In the genomic region with DNA sequence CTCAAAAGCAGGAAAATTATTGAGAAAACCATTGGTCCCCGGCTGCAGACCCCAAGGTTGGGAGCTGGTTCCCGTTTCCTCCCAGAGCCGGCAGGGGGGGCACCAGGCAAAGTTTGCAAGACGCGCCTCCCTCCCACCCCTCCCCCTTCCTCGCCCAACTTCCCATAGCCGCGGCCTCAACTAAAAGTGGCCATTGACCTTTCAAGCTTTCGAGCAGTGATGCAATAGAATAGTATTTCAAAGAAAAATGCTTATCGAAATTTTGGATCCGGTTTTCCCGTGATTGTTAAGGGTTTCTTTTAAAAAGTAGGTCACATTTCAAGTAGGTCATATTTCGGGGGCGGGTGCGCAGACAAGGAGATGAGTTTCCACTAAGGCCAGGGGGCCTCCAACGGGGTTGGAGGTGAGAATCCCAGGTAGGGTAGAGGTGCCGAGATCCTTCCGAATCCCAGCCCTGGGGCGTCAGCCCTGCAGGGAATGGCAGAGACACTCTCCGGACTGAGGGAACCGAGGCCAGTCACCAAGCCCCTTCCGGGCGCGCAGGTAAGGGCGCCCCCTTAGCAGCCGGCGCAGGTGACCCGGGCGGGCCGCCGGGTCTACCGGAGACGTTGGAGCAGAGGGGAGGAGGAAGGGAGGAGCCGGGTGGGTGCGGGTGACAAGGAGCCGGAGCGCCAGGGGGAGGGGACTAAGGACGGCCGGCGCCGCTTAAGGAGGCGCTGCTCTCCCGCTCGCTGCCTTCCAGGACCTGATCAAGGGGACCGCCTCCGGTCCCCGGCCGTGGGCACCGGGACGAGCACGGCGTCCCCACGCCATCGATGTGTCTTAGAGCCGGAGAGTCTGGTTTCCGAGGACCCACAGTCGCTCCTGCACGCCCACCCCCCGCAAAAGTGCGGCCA, we compare ENCODE assay signal across 8 cellular contexts. TPM values are rescaled to one million over a fixed set of nuclear protein-coding genes. Genes with fewer than 3 reads are reported as not detected.
A peak's percentile ranks its signal among the peaks of the same experiment; 100 is the strongest.
DNase-seq lines count a peak whose midpoint lies in the region; ATAC-seq, FAIRE-seq and TF ChIP-seq lines count a peak whose summit lies in the region.

No MANE protein-coding gene starts in this region.

- H3K36me3 ChIP-seq in GM23338 (ENCODE audit: insufficient read depth): peaks cover 6% of the 10 kb centered on the region; the same call in 1 of the 2 replicates
- H3K36me3 ChIP-seq in MM.1S (replicated peaks; ENCODE audit: insufficient read depth, low read length): no peaks in the 10 kb centered on the region
- H3K36me3 ChIP-seq in astrocyte (ENCODE audit: insufficient read depth, low read length): no peaks in the 10 kb centered on the region

- peaks cover 14% of the 10 kb centered on the region for H3F3A ChIP-seq in GM23338 (replicated peaks; ENCODE audit: low read depth)
- H3F3A ChIP-seq in MM.1S (ENCODE audit: insufficient read depth, low read length): peaks cover 29% of the 10 kb centered on the region

- H3K27me3 ChIP-seq in GM23338 (ENCODE audit: insufficient read depth): peaks cover 29% of the 10 kb centered on the region
- H3K27me3 ChIP-seq in MM.1S (replicated peaks; ENCODE audit: insufficient read depth, low read length): no peaks in the 10 kb centered on the region
- peaks cover 2% of the 10 kb centered on the region for H3K27me3 ChIP-seq in astrocyte (ENCODE audit: insufficient read depth, low read length)

- peak overlapping the region; percentile 85 for H2AFZ ChIP-seq in GM23338
- H2AFZ ChIP-seq in MM.1S (ENCODE audit: low read length): peak overlapping the region; percentile 99
- H2AFZ ChIP-seq in astrocyte (ENCODE audit: low read depth, low read length): peak overlapping the region; percentile 76

- H3K4me3 Mint-ChIP-seq in GM23338: peak overlapping the region; percentile 78
- H3K4me3 Mint-ChIP-seq in astrocyte (ENCODE audit: unreplicated experiment): peak overlapping the region; percentile 88

- peak overlapping the region; percentile 78 for H3K27ac ChIP-seq in GM23338 (ENCODE audit: low read depth)
- H3K27ac ChIP-seq in MM.1S (ENCODE audit: low read length): peak overlapping the region; percentile 73; the same call in 1 of the 2 replicates
- H3K27ac ChIP-seq in astrocyte (ENCODE audit: low read depth, low read length): peak overlapping the region; percentile 69

- FAIRE-seq in astrocyte (lab: Jason Lieb, UNC): no peak

- H3K9me3 ChIP-seq in MM.1S (replicated peaks; ENCODE audit: insufficient read depth, low read length) (no peaks in the 10 kb centered on the region), astrocyte (ENCODE audit: insufficient read depth, low read depth, low read length) (no peaks in the 10 kb centered on the region)

- TF ChIP-seq CTCF in GM23338 (conservative IDR thresholded peaks at IDR 0.05; ENCODE audit: low read depth in 2 of 2): peak; percentile 60 to 79
- peak; percentile 59 for TF ChIP-seq CTCF in MM.1S (IDR thresholded peaks at IDR 0.05; ENCODE audit: low read length)
- TF ChIP-seq CTCF in astrocyte (IDR thresholded peaks at IDR 0.05; ENCODE audit: insufficient read depth, low read depth, low read length): peak; percentile 61

- ATAC-seq in GM23338: peak; percentile 58
- ATAC-seq in HG02970 (IDR thresholded peaks at IDR 0.05; ENCODE audit: low FRiP score, unreplicated experiment): no peak

- H3K9me3 Mint-ChIP-seq in GM23338: no peaks in the 10 kb centered on the region; the same call in 1 of the 3 replicates
- no peaks in the 10 kb centered on the region for H3K9me3 Mint-ChIP-seq in astrocyte (ENCODE audit: unreplicated experiment)

- H3K27me3 Mint-ChIP-seq in GM23338 (ENCODE audit: insufficient read depth, low read depth, poor library complexity) (peaks cover 23% of the 10 kb centered on the region), astrocyte (ENCODE audit: low read depth, unreplicated experiment) (peaks cover 21% of the 10 kb centered on the region)

- peak; percentile 93 for DNase-seq in ELR (ENCODE audit: low read depth)
- peak; percentile 97 for DNase-seq in GM23338 (ENCODE audit: low spot score)
- peak; percentile 82 for DNase-seq in MM.1S
- DNase-seq in T-helper 2 cell: peak in 4 of 5 experiments; percentile 62 to 82 (median 69)
- peak; percentile 66 for DNase-seq in astrocyte (ENCODE audit: low read depth)
- peak; percentile 90 for DNase-seq in hepatic stellate cell (ENCODE audit: low spot score)
- DNase-seq in renal cortical epithelial cell (ENCODE audit: low read depth): peak; percentile 75

- peaks cover 16% of the 10 kb centered on the region for H3K4me1 Mint-ChIP-seq in GM23338
- H3K4me1 Mint-ChIP-seq in astrocyte (ENCODE audit: low read depth, unreplicated experiment): peaks cover 4% of the 10 kb centered on the region

- H3K9ac ChIP-seq in MM.1S (ENCODE audit: low read length) (peak overlapping the region; percentile 75; the same call in 1 of the 2 replicates), astrocyte (ENCODE audit: low read length) (peak overlapping the region; percentile 87)

- H3K4me1 ChIP-seq in GM23338 (ENCODE audit: insufficient read depth): peaks cover 15% of the 10 kb centered on the region
- H3K4me1 ChIP-seq in MM.1S (ENCODE audit: low read length): peaks cover 8% of the 10 kb centered on the region; the same call in 1 of the 2 replicates
- peaks cover 13% of the 10 kb centered on the region for H3K4me1 ChIP-seq in astrocyte (ENCODE audit: insufficient read depth, low read length)

- H3K9me2 ChIP-seq in GM23338 (ENCODE audit: insufficient read depth) (no peaks in the 10 kb centered on the region), MM.1S (replicated peaks; ENCODE audit: insufficient read depth, low read length) (no peaks in the 10 kb centered on the region)

- H3K4me2 ChIP-seq in GM23338: peak overlapping the region; percentile 88
- peak overlapping the region; percentile 99 for H3K4me2 ChIP-seq in MM.1S (ENCODE audit: low read depth, low read length)
- peak overlapping the region; percentile 99 for H3K4me2 ChIP-seq in astrocyte (ENCODE audit: low read length)

- H3K79me2 ChIP-seq in GM23338 (replicated peaks; ENCODE audit: insufficient read depth) (peaks cover 15% of the 10 kb centered on the region), MM.1S (ENCODE audit: low read length) (no peaks in the 10 kb centered on the region), astrocyte (ENCODE audit: insufficient read depth, low read length) (peaks cover 25% of the 10 kb centered on the region)

- peaks cover 21% of the 10 kb centered on the region for H3K36me3 Mint-ChIP-seq in GM23338 (ENCODE audit: low read depth)
- no peaks in the 10 kb centered on the region for H3K36me3 Mint-ChIP-seq in astrocyte (ENCODE audit: low read depth, unreplicated experiment)

- H3K27ac Mint-ChIP-seq in GM23338 (peak overlapping the region; percentile 92), astrocyte (ENCODE audit: unreplicated experiment) (peak overlapping the region; percentile 27)

- peak overlapping the region; percentile 97 for H3K4me3 ChIP-seq in GM23338
- peak overlapping the region; percentile 97 for H3K4me3 ChIP-seq in MM.1S (ENCODE audit: low read length)
- peak overlapping the region; percentile 83 for H3K4me3 ChIP-seq in astrocyte (ENCODE audit: insufficient read depth, low read depth, low read length)

- H4K20me1 ChIP-seq in GM23338 (replicated peaks; ENCODE audit: insufficient read depth): peaks cover 3% of the 10 kb centered on the region; the same call in 1 of the 2 replicates
- H4K20me1 ChIP-seq in MM.1S (ENCODE audit: insufficient read depth, low read length): no peaks in the 10 kb centered on the region
- peaks cover 9% of the 10 kb centered on the region for H4K20me1 ChIP-seq in astrocyte (ENCODE audit: insufficient read depth, low read length)

TF ChIP-seq in GM23338, 12 proteins besides CTCF, POLR2A, EP300 and RAD21:
- TF ChIP-seq CREB1 (CRISPR knock-in tag; IDR thresholded peaks at IDR 0.05; ENCODE audit: low read depth) (peak; percentile 28), STAT1 (IDR thresholded peaks at IDR 0.05; ENCODE audit: unreplicated experiment) (no peak), ZNF331 (CRISPR knock-in tag; IDR thresholded peaks at IDR 0.05; ENCODE audit: low read depth) (no peak), ZNF114 (CRISPR knock-in tag; IDR thresholded peaks at IDR 0.05) (0 out of 2 replicates have a peak, but pooled peaks have one; percentile 21), EZH2phosphoT487 (IDR thresholded peaks at IDR 0.05; ENCODE audit: unreplicated experiment) (no peak), EZH2 (IDR thresholded peaks at IDR 0.05; ENCODE audit: low read depth, unreplicated experiment) (no peak), NANOG (IDR thresholded peaks at IDR 0.05; ENCODE audit: borderline replicate concordance) (no peak)

RNA-seq across cellular contexts. Expression of gene SOCS2, which starts 2.6 kb away (rescaled TPM):
- total RNA-seq in GM23338 (2014; rRNA removed; shearing (Covaris generic)): 20.0 and 32.4 TPM in 2 replicates
- polyA plus RNA-seq in GM23338 (2016; fragmentation: Nextera tagmentation; extraction: Ambion mirVana): 15.5 and 16.1 TPM in 2 replicates
- 2.6 and 6.4 TPM in 2 replicates for total RNA-seq in astrocyte
- 6.5 and 36.1 TPM in 2 replicates for total RNA-seq in renal cortical epithelial cell
